Comparison of ENCODE assay signal across 29 cellular contexts in genomic region chr3:24498796-24499195, GRCh38. TPM values are rescaled to one million over a fixed set of nuclear protein-coding genes. Genes with fewer than 3 reads are reported as not detected.
"Had no signal": no experiment of that assay in that cellular context is flagged by ENCODE, and none has a peak within 500 bp of the region (broad histone marks: within the 10 kb centered on the region; RNA-seq: fewer than 3 reads in every experiment).

No MANE protein-coding gene starts in this region.

- ATAC-seq: foreskin keratinocyte; heart right ventricle; left lung; mucosa of descending colon; naive thymus-derived CD8-positive, alpha-beta T cell; sciatic nerve; upper lobe of right lung had no signal

- H3K27ac Mint-ChIP-seq: dendritic cell treated with granulocyte-macrophage colony-stimulating factor and Interleukin-4, amounts not matched to agents 40 ng/mL and 50 ng/mL, for 4 days; endodermal cell; mesothelial cell of epicardium; naive thymus-derived CD8-positive, alpha-beta T cell; nephron progenitor cell; stimulated activated naive B cell treated with anti-CD40 and anti-IgM and Interleukin-4, amounts not matched to agents 10 μg/mL and 1 μg/mL and 100 μg/mL, for 72 hours; stimulated activated naive CD8-positive, alpha-beta T cell treated with anti-CD3 and anti-CD28 coated beads, Interleukin-15, Interleukin-2, amounts not matched to agents 100 ng/mL and 50 ng/mL, for 24 hours had no signal

- H3K4me3 Mint-ChIP-seq: dendritic cell treated with granulocyte-macrophage colony-stimulating factor and Interleukin-4, amounts not matched to agents 40 ng/mL and 50 ng/mL, for 4 days; endodermal cell; mesothelial cell of epicardium; naive thymus-derived CD8-positive, alpha-beta T cell; nephron progenitor cell; stimulated activated naive B cell treated with anti-CD40 and anti-IgM and Interleukin-4, amounts not matched to agents 10 μg/mL and 1 μg/mL and 100 μg/mL, for 72 hours; stimulated activated naive CD8-positive, alpha-beta T cell treated with anti-CD3 and anti-CD28 coated beads, Interleukin-15, Interleukin-2, amounts not matched to agents 100 ng/mL and 50 ng/mL, for 24 hours had no signal

- H3K36me3 ChIP-seq: colonic mucosa, esophagus muscularis mucosa, heart right ventricle, left lung, prostate gland, right atrium auricular region, spleen, suprapubic skin, transverse colon, upper lobe of right lung, vagina had no signal

- H3K4me3 ChIP-seq: colonic mucosa, esophagus muscularis mucosa, heart right ventricle, left lung, mucosa of descending colon, prostate gland, right atrium auricular region, skin epidermis, spleen, suprapubic skin, transverse colon, upper lobe of right lung, vagina had no signal

- H3K27me3 ChIP-seq: colonic mucosa, esophagus muscularis mucosa, foreskin keratinocyte, right atrium auricular region, suprapubic skin, transverse colon, upper lobe of right lung, vagina had no signal

- DNase-seq: colonic mucosa; effector CD8-positive, alpha-beta T cell; endodermal cell; foreskin keratinocyte; glutamatergic neuron; heart right ventricle; hippocampal formation; left lung; mesenchymal stem cell; mucosa of descending colon; naive thymus-derived CD8-positive, alpha-beta T cell; nephron progenitor cell; nucleus accumbens; spleen; stimulated activated CD4-positive, alpha-beta T cell treated with anti-CD3 and anti-CD28 coated beads, Interleukin-4, amount 100 ng/mL, for 4 hours; transverse colon; upper lobe of right lung had no signal

- H3K9me3 Mint-ChIP-seq: dendritic cell treated with granulocyte-macrophage colony-stimulating factor and Interleukin-4, amounts not matched to agents 40 ng/mL and 50 ng/mL, for 4 days; endodermal cell; mesothelial cell of epicardium; nephron progenitor cell; stimulated activated naive B cell treated with anti-CD40 and anti-IgM and Interleukin-4, amounts not matched to agents 10 μg/mL and 1 μg/mL and 100 μg/mL, for 72 hours; stimulated activated naive CD8-positive, alpha-beta T cell treated with anti-CD3 and anti-CD28 coated beads, Interleukin-15, Interleukin-2, amounts not matched to agents 100 ng/mL and 50 ng/mL, for 24 hours had no signal

- H3K4me1 ChIP-seq: prostate gland had no signal

- H3K27ac ChIP-seq: colonic mucosa, esophagus muscularis mucosa, foreskin keratinocyte, heart right ventricle, left lung, prostate gland, right atrium auricular region, skin epidermis, spleen, suprapubic skin, transverse colon, upper lobe of right lung, vagina had no signal

- H3K36me3 Mint-ChIP-seq: mesothelial cell of epicardium; naive thymus-derived CD8-positive, alpha-beta T cell; stimulated activated naive B cell treated with anti-CD40 and anti-IgM and Interleukin-4, amounts not matched to agents 10 μg/mL and 1 μg/mL and 100 μg/mL, for 72 hours had no signal

- H3K9me3 ChIP-seq: colonic mucosa, esophagus muscularis mucosa, heart right ventricle, left lung, mucosa of descending colon, prostate gland, right atrium auricular region, spleen, suprapubic skin, transverse colon, upper lobe of right lung, vagina had no signal

RNA-seq across cellular contexts. Expression of gene THRB, which starts 4.1 kb away (rescaled TPM):
- total RNA-seq: endothelial cell of umbilical vein; naive thymus-derived CD8-positive, alpha-beta T cell had no signal
- polyA plus RNA-seq: naive thymus-derived CD8-positive, alpha-beta T cell had no signal
